1 cellular context compared by ENCODE assay signal in genomic region chr2:70939001-70939846, GRCh38.
TF ChIP-seq lines count a peak whose summit lies in the region.

No MANE protein-coding gene starts in this region.

TF ChIP-seq in K562, 482 proteins besides CTCF, POLR2A, EP300 and RAD21:
- no peak for TF ChIP-seq NFATC3 (IDR thresholded peaks at IDR 0.05)
- no peak for TF ChIP-seq RHOXF2B (CRISPR knock-in tag; conservative IDR thresholded peaks at IDR 0.05)
- TF ChIP-seq BHLHE40 (IDR thresholded peaks at IDR 0.05; ENCODE audit: low read length), result no peak
- no peak for TF ChIP-seq NFYB (IDR thresholded peaks at IDR 0.05; ENCODE audit: extremely low read depth, insufficient read length)
- no peak for TF ChIP-seq FOS (IDR thresholded peaks at IDR 0.05; ENCODE audit: extremely low read depth, insufficient read length)
- no peak for TF ChIP-seq TAF9B (IDR thresholded peaks at IDR 0.05; ENCODE audit: partially characterized antibody)
- TF ChIP-seq RCOR1 (IDR thresholded peaks at IDR 0.05; ENCODE audit: borderline replicate concordance in 1 of 2, low read depth in 2 of 2, low read length in 2 of 2), result no peak
- TF ChIP-seq PBX2 (CRISPR knock-in tag; IDR thresholded peaks at IDR 0.05; ENCODE audit: low read depth), result no peak
- TF ChIP-seq PBX2 (tag; conservative IDR thresholded peaks at IDR 0.05; ENCODE audit: low read depth), result no peak
- TF ChIP-seq ZNF280A (IDR thresholded peaks at IDR 0.05; ENCODE audit: low read depth, partially characterized antibody), result no peak
- no peak for TF ChIP-seq GMEB1 (CRISPR knock-in tag; IDR thresholded peaks at IDR 0.05)
- TF ChIP-seq TRIM28 (IDR thresholded peaks at IDR 0.05), result no peak
- TF ChIP-seq BCL6 (CRISPR knock-in tag; IDR thresholded peaks at IDR 0.05), result no peak
- TF ChIP-seq IRF2 (CRISPR knock-in tag; IDR thresholded peaks at IDR 0.05), result no peak
- no peak for TF ChIP-seq CHD2 (IDR thresholded peaks at IDR 0.05; ENCODE audit: low read depth, low read length)
- TF ChIP-seq ATF4 (CRISPR knock-in tag; IDR thresholded peaks at IDR 0.05), result no peak
- TF ChIP-seq ZNF76 (CRISPR knock-in tag; IDR thresholded peaks at IDR 0.05; ENCODE audit: borderline replicate concordance), result no peak
- TF ChIP-seq PRMT5 (CRISPR knock-in tag; IDR thresholded peaks at IDR 0.05), result no peak
- TF ChIP-seq SIN3B (IDR thresholded peaks at IDR 0.05; ENCODE audit: low read depth), result no peak
- TF ChIP-seq CREB1 (IDR thresholded peaks at IDR 0.05), result no peak
- no peak for TF ChIP-seq CREB1 (CRISPR knock-in tag; IDR thresholded peaks at IDR 0.05)
- no peak for TF ChIP-seq E2F6 (IDR thresholded peaks at IDR 0.05; ENCODE audit: borderline replicate concordance in 1 of 2, extremely low read depth in 1 of 2, insufficient read depth in 1 of 2, insufficient read length in 1 of 2, low read depth in 1 of 2, low read length in 1 of 2, poor library complexity in 1 of 2, severe bottlenecking in 1 of 2)
